Comparison of ENCODE assay signal across 13 cellular contexts in the genomic region with DNA sequence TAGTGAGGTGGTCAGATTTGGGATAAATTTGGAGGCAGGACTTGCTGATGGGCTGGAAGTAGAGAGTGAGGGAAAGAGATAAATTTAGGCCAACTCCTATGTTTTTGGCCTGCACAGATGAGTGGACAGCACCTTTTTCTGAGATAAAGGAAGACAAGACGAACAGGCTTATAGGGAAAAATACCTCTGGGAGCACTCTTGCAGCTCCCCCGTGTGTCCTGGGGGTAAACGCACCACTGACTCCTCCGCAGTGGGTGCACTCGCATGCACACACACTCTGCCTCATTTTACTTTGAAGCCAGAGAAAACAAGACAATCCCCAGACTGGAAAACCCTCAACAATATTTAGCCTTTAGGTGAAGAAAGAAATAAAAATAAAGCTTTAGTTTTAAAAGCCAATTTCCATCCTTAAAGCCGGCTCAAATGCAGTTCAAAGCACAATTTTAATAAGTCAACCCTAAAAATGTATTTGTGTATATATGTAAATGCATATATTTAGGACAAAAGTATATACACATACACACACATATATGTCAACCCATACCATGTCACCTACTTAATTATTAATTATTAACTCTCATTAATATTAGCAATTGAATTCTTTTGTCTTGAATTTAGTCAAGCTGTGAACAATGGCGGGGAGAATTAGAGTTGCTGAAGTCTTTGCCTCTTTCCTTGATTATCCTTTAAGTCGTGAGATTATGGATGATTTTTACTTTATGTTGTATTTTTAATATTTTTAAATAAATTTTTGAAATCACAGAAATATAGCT.
A peak's percentile ranks its signal among the peaks of the same experiment; 100 is the strongest.
DNase-seq lines count a peak whose midpoint lies in the region; ATAC-seq, FAIRE-seq and TF ChIP-seq lines count a peak whose summit lies in the region.
"Had no signal": no experiment of that assay in that cellular context is flagged by ENCODE, and none has a peak within 500 bp of the region (broad histone marks: within the 10 kb centered on the region; RNA-seq: fewer than 3 reads in every experiment).

No MANE protein-coding gene starts in this region.

- intact Hi-C loops in PC-9 (cut with micrococcal nuclease; ENCODE audit: unreplicated experiment): no loop called here
- intact Hi-C loops in naive thymus-derived CD4-positive, alpha-beta T cell (cut with micrococcal nuclease): no loop called here

- no peak for TF ChIP-seq POLR2A in H1 (IDR thresholded peaks at IDR 0.05; ENCODE audit: control extremely low read depth in 1 of 2, low read depth in 2 of 2, low read length in 2 of 2)

- H3K14ac ChIP-seq in H9 (ENCODE audit: insufficient read depth, low read length) (no peak overlapping the region), H1 (ENCODE audit: insufficient read length) (no peak overlapping the region)

- peaks cover 14 to 42% (median 20%) of the 10 kb centered on the region in 10 experiments for H3K4me1 ChIP-seq in BLaER1 treated with 17β-estradiol and CSF1 and Interleukin-3, amounts not matched to agents 10 nM and 100 nM
- H3K4me1 ChIP-seq in H9 (ENCODE audit: insufficient read depth, low read length): no peaks in the 10 kb centered on the region
- H3K4me1 ChIP-seq in H1 (replicated peaks in 1 of 4; ENCODE audit: control insufficient read depth in 3 of 4, insufficient read depth in 4 of 4, low read length in 3 of 4): no peaks in the 10 kb centered on the region
- H3K4me1 ChIP-seq in PC-9 (replicated peaks; ENCODE audit: insufficient read depth): no peaks in the 10 kb centered on the region
- peaks cover 0 to 4% of the 10 kb centered on the region in 2 donors for H3K4me1 ChIP-seq in naive thymus-derived CD4-positive, alpha-beta T cell (ENCODE audit: control insufficient read depth in 2 of 2, insufficient read depth in 2 of 2, low read length in 2 of 2)
- H3K4me1 ChIP-seq: A549, BE2C, Caco-2 had no signal

- H3K4ac ChIP-seq in H9 (ENCODE audit: low read depth, low read length) (no peak overlapping the region), H1 (replicated peaks; ENCODE audit: insufficient read length, low read depth, low read length) (no peak overlapping the region)

- H2BK20ac ChIP-seq in H9 (ENCODE audit: low read depth, low read length, poor library complexity, severe bottlenecking) (no peak overlapping the region), H1 (ENCODE audit: low read length) (no peak overlapping the region)

- no peak for ATAC-seq in naive thymus-derived CD4-positive, alpha-beta T cell
- ATAC-seq: A549 had no signal

- H3K56ac ChIP-seq in H9 (ENCODE audit: insufficient read length, low read depth, low read length) (no peak overlapping the region), H1 (replicated peaks; ENCODE audit: insufficient read length, low read depth, low read length) (no peak overlapping the region)

- no peak overlapping the region for H2BK5ac ChIP-seq in H9 (ENCODE audit: insufficient read length, low read length)
- no peak overlapping the region for H2BK5ac ChIP-seq in H1 (ENCODE audit: low read depth, low read length)

- no peak for FAIRE-seq in H1 (lab: Jason Lieb, UNC)
- FAIRE-seq: A549 had no signal

- H3K79me2 ChIP-seq in H9 (ENCODE audit: insufficient read depth, low read length) (no peaks in the 10 kb centered on the region), H1 (ENCODE audit: control insufficient read depth in 1 of 2, insufficient read depth in 2 of 2, low read length in 2 of 2) (no peaks in the 10 kb centered on the region), PC-9 (ENCODE audit: low read depth) (no peaks in the 10 kb centered on the region)

- H3K27me3 ChIP-seq in BLaER1 treated with 17β-estradiol and CSF1 and Interleukin-3, amounts not matched to agents 10 nM and 100 nM: peaks cover 0 to 28% (median 0%) of the 10 kb centered on the region in 11 experiments; a peak in 2 of 22 replicates
- H3K27me3 ChIP-seq in H9 (ENCODE audit: insufficient read depth, low read length) (no peaks in the 10 kb centered on the region), H1 (replicated peaks in 1 of 4; ENCODE audit: control insufficient read depth in 3 of 4, extremely low read depth in 1 of 4, insufficient read depth in 3 of 4, low read length in 3 of 4) (no peaks in the 10 kb centered on the region), MG63 (no peaks in the 10 kb centered on the region), PC-9 (ENCODE audit: insufficient read depth, low read depth) (no peaks in the 10 kb centered on the region)
- no peaks in the 10 kb centered on the region for H3K27me3 ChIP-seq in naive thymus-derived CD4-positive, alpha-beta T cell (ENCODE audit: control insufficient read depth in 2 of 2, insufficient read depth in 2 of 2, low read length in 2 of 2)
- H3K27me3 ChIP-seq: BE2C had no signal

- POLR2A ChIA-PET in H1 (lab: Charles Lee; ENCODE audit: partially characterized antibody) (no interaction called here), PC-9 (lab: Charles Lee; ENCODE audit: unreplicated experiment) (no interaction called here)
- POLR2A ChIA-PET in naive thymus-derived CD4-positive, alpha-beta T cell (lab: Charles Lee): no interaction called here

- TF ChIP-seq CTCF in H9 (conservative IDR thresholded peaks at IDR 0.05) (0 out of 3 replicates have a peak, but pooled peaks have one; percentile 24), H1 (IDR thresholded peaks at IDR 0.05; ENCODE audit: control extremely low read depth in 1 of 3, insufficient read depth in 1 of 3, low read depth in 1 of 3, low read length in 3 of 3) (peak; percentile 25 to 37 (median 32); a peak in 3 of 4 replicates), GM13976 (IDR thresholded peaks at IDR 0.05; ENCODE audit: borderline replicate concordance, control extremely low read depth, extremely low read depth, insufficient read depth, missing control alignments) (no peak), PC-9 (conservative IDR thresholded peaks at IDR 0.05) (no peak)

- H3K4me3 ChIP-seq in BLaER1 treated with 17β-estradiol and CSF1 and Interleukin-3, amounts not matched to agents 10 nM and 100 nM: no peak overlapping the region
- H3K4me3 ChIP-seq in H1 (ENCODE audit: extremely low read depth in 1 of 4, insufficient read depth in 2 of 4, low read depth in 3 of 4, low read length in 4 of 4) (no peak overlapping the region), MG63 (no peak overlapping the region), PC-9 (no peak overlapping the region)
- no peak overlapping the region for H3K4me3 ChIP-seq in naive thymus-derived CD4-positive, alpha-beta T cell (ENCODE audit: low read length)
- H3K4me3 ChIP-seq: A549 had no signal

- H4K91ac ChIP-seq in H9 (ENCODE audit: insufficient read length, low read depth, low read length): no peak overlapping the region
- no peak overlapping the region for H4K91ac ChIP-seq in H1 (replicated peaks; ENCODE audit: insufficient read length, low read length)

- no TSS peak for BruUV-seq in PC-9 (replicated peaks; lab: Mats Ljungman, UMichigan)

- H3K36me3 Mint-ChIP-seq in H9 (ENCODE audit: insufficient read depth in 1 of 3, low read depth in 3 of 3): no peaks in the 10 kb centered on the region
- no peaks in the 10 kb centered on the region for H3K36me3 Mint-ChIP-seq in naive thymus-derived CD4-positive, alpha-beta T cell
- H3K36me3 Mint-ChIP-seq: CD8-positive, alpha-beta memory T cell had no signal

- no peak overlapping the region for H2AFZ ChIP-seq in H9 (ENCODE audit: low read length)
- H2AFZ ChIP-seq in H1 (ENCODE audit: low read length): no peak overlapping the region
- H2AFZ ChIP-seq in PC-9: no peak overlapping the region

- TF ChIP-seq EP300 in H1 (IDR thresholded peaks at IDR 0.05; ENCODE audit: borderline replicate concordance in 1 of 2, low read depth in 2 of 2, low read length in 2 of 2): no peak

- H3T11ph ChIP-seq in H9 (ENCODE audit: low read length): no peak overlapping the region

- TF ChIP-seq RAD21 in H1 (IDR thresholded peaks at IDR 0.05 in 1 of 2, conservative IDR thresholded peaks at IDR 0.05 in 1 of 2; ENCODE audit: low read depth in 2 of 2, low read length in 2 of 2): peak; percentile 54 to 58

- no CpG with 5 or more reads among the region's 8 CpGs for WGBS in H9 (ENCODE audit: extremely low coverage, insufficient read length, low lambda C conversion rate)
- WGBS in H1 (ENCODE audit: extremely low coverage in 1 of 2, insufficient coverage in 1 of 2, insufficient read length in 1 of 2, insufficient replicate concordance in 2 of 2, low coverage in 1 of 2, low lambda C conversion rate in 2 of 2, missing lambda C conversion rate in 1 of 2), 2 experiments: 86% methylated on average over 8 of the region's 8 CpGs; no CpG with 5 or more reads in 1 of the 2 experiments

- H2BK120ac ChIP-seq in H9 (ENCODE audit: low read depth, low read length, poor library complexity, severe bottlenecking) (no peak overlapping the region), H1 (replicated peaks; ENCODE audit: low read depth, low read length) (no peak overlapping the region)

- H3K9me3 Mint-ChIP-seq in H9: no peaks in the 10 kb centered on the region
- peaks cover 0 to 4% (median 0%) of the 10 kb centered on the region in 11 donors for H3K9me3 Mint-ChIP-seq in naive thymus-derived CD4-positive, alpha-beta T cell
- H3K9me3 Mint-ChIP-seq: CD8-positive, alpha-beta memory T cell had no signal

- H3K18ac ChIP-seq in H9 (ENCODE audit: insufficient read length, low read depth, low read length): no peak overlapping the region
- no peak overlapping the region for H3K18ac ChIP-seq in H1 (ENCODE audit: extremely low read depth, low read length)

- no peak overlapping the region for H3K9ac ChIP-seq in BLaER1 treated with 17β-estradiol and CSF1 and Interleukin-3, amounts not matched to agents 10 nM and 100 nM
- H3K9ac ChIP-seq in H9 (ENCODE audit: extremely low read depth, insufficient read length, low read length) (no peak overlapping the region), H1 (replicated peaks in 1 of 4; ENCODE audit: extremely low read depth in 1 of 4, low read depth in 3 of 4, low read length in 3 of 4) (no peak overlapping the region)

- H2AK5ac ChIP-seq in H9 (ENCODE audit: insufficient read length, low read length) (no peak overlapping the region), H1 (ENCODE audit: low read depth, low read length) (no peak overlapping the region)

- H3K23ac ChIP-seq in H9 (ENCODE audit: insufficient read length, low read depth, low read length) (no peak overlapping the region), H1 (ENCODE audit: insufficient read length) (no peak overlapping the region)

- H3K9me2 ChIP-seq in PC-9 (ENCODE audit: insufficient read depth): no peaks in the 10 kb centered on the region

- H2BK12ac ChIP-seq in H9 (ENCODE audit: insufficient read length, low read depth, low read length): no peak overlapping the region
- no peak overlapping the region for H2BK12ac ChIP-seq in H1 (ENCODE audit: low read depth, low read length)

- H3K4me1 Mint-ChIP-seq in H9: peaks cover 0 to 3% of the 10 kb centered on the region in 2 experiments; a peak in 1 of 4 replicates
- H3K4me1 Mint-ChIP-seq in naive thymus-derived CD4-positive, alpha-beta T cell: peaks cover 0 to 18% (median 3%) of the 10 kb centered on the region in 7 donors

- H4K20me1 ChIP-seq in BLaER1 treated with 17β-estradiol and CSF1 and Interleukin-3, amounts not matched to agents 10 nM and 100 nM: no peaks in the 10 kb centered on the region
- H4K20me1 ChIP-seq in H9 (ENCODE audit: control insufficient read depth, insufficient read depth, insufficient read length): no peaks in the 10 kb centered on the region
- no peaks in the 10 kb centered on the region for H4K20me1 ChIP-seq in H1 (replicated peaks in 1 of 2; ENCODE audit: control insufficient read depth in 1 of 2, insufficient read depth in 2 of 2, low read length in 2 of 2)
- H4K20me1 ChIP-seq in PC-9 (ENCODE audit: insufficient read depth): no peaks in the 10 kb centered on the region

- H2BK15ac ChIP-seq in H9 (ENCODE audit: low read depth, low read length) (no peak overlapping the region), H1 (ENCODE audit: low read length) (no peak overlapping the region)

- no peak overlapping the region for H3K4me3 Mint-ChIP-seq in H9
- no peak overlapping the region for H3K4me3 Mint-ChIP-seq in naive thymus-derived CD4-positive, alpha-beta T cell
- H3K4me3 Mint-ChIP-seq: CD8-positive, alpha-beta memory T cell had no signal

- H3K9me3 ChIP-seq in BLaER1 treated with 17β-estradiol and CSF1 and Interleukin-3, amounts not matched to agents 10 nM and 100 nM (replicated peaks in 1 of 11): no peaks in the 10 kb centered on the region
- H3K9me3 ChIP-seq in H9 (ENCODE audit: control insufficient read depth, low read depth, low read length) (no peaks in the 10 kb centered on the region), H1 (ENCODE audit: insufficient read depth in 2 of 2, low read depth in 1 of 2, low read length in 1 of 2) (no peaks in the 10 kb centered on the region), MG63 (no peaks in the 10 kb centered on the region), PC-9 (ENCODE audit: insufficient read depth, low read depth) (no peaks in the 10 kb centered on the region)
- no peaks in the 10 kb centered on the region for H3K9me3 ChIP-seq in naive thymus-derived CD4-positive, alpha-beta T cell (ENCODE audit: control insufficient read depth in 2 of 3, low read length in 3 of 3)
- H3K9me3 ChIP-seq: A549, BE2C, Caco-2 had no signal

- no peaks in the 10 kb centered on the region for H3K79me1 ChIP-seq in H9 (ENCODE audit: insufficient read depth, low read depth, low read length, poor library complexity, severe bottlenecking)
- H3K79me1 ChIP-seq in H1 (ENCODE audit: low read depth, low read length): no peaks in the 10 kb centered on the region

- no peaks in the 10 kb centered on the region for H3F3A ChIP-seq in PC-9 (ENCODE audit: insufficient read depth, low read depth)

- no peak for DNase-seq in H9
- DNase-seq in H1 (ENCODE audit: low read depth in 1 of 2, low spot score in 2 of 2): no peak
- no peak for DNase-seq in MG63
- no peak for DNase-seq in GM13976 (ENCODE audit: low spot score)
- DNase-seq in PC-9: no peak
- DNase-seq in naive thymus-derived CD4-positive, alpha-beta T cell: no peak
- DNase-seq: BE2C; CD8-positive, alpha-beta memory T cell; KBM-7 had no signal

- H3K27ac Mint-ChIP-seq in H9: no peak overlapping the region
- H3K27ac Mint-ChIP-seq in naive thymus-derived CD4-positive, alpha-beta T cell: no peak overlapping the region
- H3K27ac Mint-ChIP-seq: CD8-positive, alpha-beta memory T cell had no signal

- CTCF ChIA-PET in H1 (lab: Charles Lee; ENCODE audit: partially characterized antibody) (interaction anchor here (0.6 to 2.4 kb wide), 11 partner anchors 9 to 1061 kb away, joined by 3 to 8 read pairs (median 3); no protein-coding TSS in a partner anchor), PC-9 (lab: Charles Lee) (no interaction called here)
- CTCF ChIA-PET in naive thymus-derived CD4-positive, alpha-beta T cell (lab: Charles Lee): no interaction called here

- no peaks in the 10 kb centered on the region for H3K27me3 Mint-ChIP-seq in H9 (ENCODE audit: low read depth)
- H3K27me3 Mint-ChIP-seq in naive thymus-derived CD4-positive, alpha-beta T cell: peaks cover 0 to 7% (median 0%) of the 10 kb centered on the region in 5 donors

- no peak overlapping the region for H3K27ac ChIP-seq in BLaER1 treated with 17β-estradiol and CSF1 and Interleukin-3, amounts not matched to agents 10 nM and 100 nM
- H3K27ac ChIP-seq in H9 (ENCODE audit: insufficient read length, low read depth, low read length): no peak overlapping the region
- no peak overlapping the region for H3K27ac ChIP-seq in H1 (ENCODE audit: low read depth, low read length)
- H3K27ac ChIP-seq in PC-9: no peak overlapping the region
- H3K27ac ChIP-seq in naive thymus-derived CD4-positive, alpha-beta T cell (ENCODE audit: low read depth, low read length): no peak overlapping the region
- H3K27ac ChIP-seq: A549, HL-60 had no signal

- H4K8ac ChIP-seq in H9 (replicated peaks; ENCODE audit: insufficient read length, low read depth, low read length): no peak overlapping the region
- no peak overlapping the region for H4K8ac ChIP-seq in H1 (ENCODE audit: extremely low read depth, insufficient read depth, low read length)

- in situ Hi-C loops in GM13976 (cut with MboI; ENCODE audit: low sequenced_read_pairs, unreplicated experiment): no loop called here

- H3K36me3 ChIP-seq in BLaER1 treated with 17β-estradiol and CSF1 and Interleukin-3, amounts not matched to agents 10 nM and 100 nM: no peaks in the 10 kb centered on the region
- H3K36me3 ChIP-seq in H1 (ENCODE audit: control insufficient read depth in 2 of 4, insufficient read depth in 4 of 4, low read length in 3 of 4) (no peaks in the 10 kb centered on the region), MG63 (no peaks in the 10 kb centered on the region), PC-9 (ENCODE audit: low read depth) (no peaks in the 10 kb centered on the region)
- H3K36me3 ChIP-seq in naive thymus-derived CD4-positive, alpha-beta T cell (ENCODE audit: control insufficient read depth in 2 of 3, insufficient read depth in 3 of 3, low read length in 3 of 3): no peaks in the 10 kb centered on the region
- H3K36me3 ChIP-seq: BE2C had no signal

- H4K5ac ChIP-seq in H9 (ENCODE audit: insufficient read length, low read depth, low read length) (no peak overlapping the region), H1 (ENCODE audit: insufficient read length, low read depth, low read length) (no peak overlapping the region)

- peak overlapping the region in 8 of 11 experiments; percentile 16 to 54 (median 35); a peak in 12 of 22 replicates for H3K4me2 ChIP-seq in BLaER1 treated with 17β-estradiol and CSF1 and Interleukin-3, amounts not matched to agents 10 nM and 100 nM
- H3K4me2 ChIP-seq in H9 (ENCODE audit: insufficient read depth, insufficient read length, low read length) (no peak overlapping the region), H1 (ENCODE audit: insufficient read depth in 1 of 2, low read depth in 2 of 2, low read length in 2 of 2) (no peak overlapping the region), PC-9 (no peak overlapping the region)
- H3K4me2 ChIP-seq: A549 had no signal

- no peaks in the 10 kb centered on the region for H3K23me2 ChIP-seq in H9 (ENCODE audit: insufficient read length, low read depth, low read length, poor library complexity, severe bottlenecking)
- no peaks in the 10 kb centered on the region for H3K23me2 ChIP-seq in H1 (ENCODE audit: low read depth, low read length)

Comparison
In these comparisons a context has a peak if more than half of its experiments do, and no peak if none do; other contexts are left out.
1. H3K4me2 ChIP-seq: peak in BLaER1 treated with 17β-estradiol and CSF1 and Interleukin-3, amounts not matched to agents 10 nM and 100 nM (8 of 11); none in H9 (single experiment), H1 (0 of 2) and PC-9 (single experiment).
2. CTCF ChIP-seq: peak in H9 (single experiment) and H1 (3 of 3); none in GM13976 (single experiment) and PC-9 (single experiment).